Comparison of ENCODE assay signal across 1 cellular context in genomic region chr6:37049735-37049989, GRCh38.
TF ChIP-seq lines count a peak whose summit lies in the region.

No MANE protein-coding gene starts in this region.

TF ChIP-seq in WTC11, 78 proteins besides CTCF, POLR2A, EP300 and RAD21 (continued from another document):
- TF ChIP-seq FOXP4 (CRISPR knock-in tag; IDR thresholded peaks at IDR 0.05) (no peak), HMGXB4 (CRISPR knock-in tag; IDR thresholded peaks at IDR 0.05) (no peak), ZNF263 (CRISPR knock-in tag; IDR thresholded peaks at IDR 0.05; ENCODE audit: low read depth) (no peak), CREB1 (CRISPR knock-in tag; IDR thresholded peaks at IDR 0.05) (no peak), MXD4 (CRISPR knock-in tag; IDR thresholded peaks at IDR 0.05; ENCODE audit: borderline replicate concordance) (no peak), NR3C1 (CRISPR knock-in tag; conservative IDR thresholded peaks at IDR 0.05; ENCODE audit: low read depth) (no peak), SMAD4 (CRISPR knock-in tag; IDR thresholded peaks at IDR 0.05) (no peak)
